ENCODE assay signal across 29 cellular contexts in genomic region chr1:189977184-189977583, GRCh38.
"Had no signal": no experiment of that assay in that cellular context is flagged by ENCODE, and none has a peak within 500 bp of the region (broad histone marks: within the 10 kb centered on the region; RNA-seq: fewer than 3 reads in every experiment).

No MANE protein-coding gene starts in this region.

- DNase-seq: activated CD4-positive, alpha-beta memory T cell treated with anti-CD3 and anti-CD28 coated beads, Interleukin-2, amount 10 ng/mL, durations not matched to agents 7 days and 5 days; activated CD4-positive, alpha-beta T cell treated with anti-CD3 and anti-CD28 coated beads for 4 hours; activated CD4-positive, alpha-beta T cell treated with anti-CD3 and anti-CD28 coated beads, Interleukin-2, amount 50 U/mL, for 1 hour; activated CD4-positive, CD25-positive, alpha-beta regulatory T cell treated with anti-CD3 and anti-CD28 coated beads, Interleukin-2, amount 50 U/mL, for 72 hours; activated CD8-positive, alpha-beta memory T cell treated with anti-CD3 and anti-CD28 coated beads for 24 hours; activated CD8-positive, alpha-beta memory T cell treated with anti-CD3 and anti-CD28 coated beads, Interleukin-2, amount 10 ng/mL, durations not matched to agents 7 days and 5 days; activated CD8-positive, alpha-beta memory T cell treated with anti-CD3 and anti-CD28 coated beads, Interleukin-2, amount 50 U/mL, for 48 hours; activated effector memory CD4-positive, alpha-beta T cell treated with Interleukin-2 at 50 U/mL for 16 hours; activated naive CD4-positive, alpha-beta T cell treated with anti-CD3 and anti-CD28 coated beads, Interleukin-2, amount 10 ng/mL, durations not matched to agents 7 days and 5 days; activated naive CD8-positive, alpha-beta T cell treated with anti-CD3 and anti-CD28 coated beads, Interleukin-2, amount 50 U/mL, for 24 hours; activated T-cell treated with anti-CD3 and anti-CD28 coated beads, Interleukin-2, amount 50 U/mL, for 48 hours; anterior cingulate cortex; caudate nucleus; cerebellar nuclear complex; NCI-H1048; NCI-H1105 treated with DMSO at 0.1 percent for 48 hours; NCI-H1436; NCI-H1694; NCI-H1930; NCI-H2081 treated with DMSO at 0.1 percent for 48 hours; NCI-H446 treated with DMSO at 0.1 percent for 48 hours; NCI-H524; NCI-H69; NCI-H82; PC-9; Right ventricle myocardium superior; T1000 had no signal

- ATAC-seq: activated CD8-positive, alpha-beta memory T cell treated with anti-CD3 and anti-CD28 coated beads, Interleukin-2, amount 10 ng/mL, durations not matched to agents 7 days and 5 days; activated naive CD8-positive, alpha-beta T cell treated with anti-CD3 and anti-CD28 coated beads, Interleukin-2, amount 50 U/mL, for 24 hours had no signal

- H3K4me2 ChIP-seq: PC-9 had no signal

- H3K36me3 Mint-ChIP-seq: activated CD8-positive, alpha-beta memory T cell treated with anti-CD3 and anti-CD28 coated beads, Interleukin-2, amount 10 ng/mL, durations not matched to agents 7 days and 5 days; activated naive CD4-positive, alpha-beta T cell treated with anti-CD3 and anti-CD28 coated beads, Interleukin-2, amount 10 ng/mL, durations not matched to agents 7 days and 5 days; activated naive CD8-positive, alpha-beta T cell had no signal

- H3K4me3 Mint-ChIP-seq: activated CD4-positive, alpha-beta memory T cell treated with anti-CD3 and anti-CD28 coated beads, Interleukin-2, amount 10 ng/mL, durations not matched to agents 7 days and 5 days; activated CD8-positive, alpha-beta memory T cell treated with anti-CD3 and anti-CD28 coated beads, Interleukin-2, amount 10 ng/mL, durations not matched to agents 7 days and 5 days; activated naive CD4-positive, alpha-beta T cell treated with anti-CD3 and anti-CD28 coated beads, Interleukin-2, amount 10 ng/mL, durations not matched to agents 7 days and 5 days; activated naive CD8-positive, alpha-beta T cell; activated naive CD8-positive, alpha-beta T cell treated with anti-CD3 and anti-CD28 coated beads, Interleukin-2, amount 50 U/mL, for 24 hours; brain had no signal

- H2AFZ ChIP-seq: PC-9 had no signal

- H3K27me3 Mint-ChIP-seq: activated CD4-positive, alpha-beta memory T cell treated with anti-CD3 and anti-CD28 coated beads, Interleukin-2, amount 10 ng/mL, durations not matched to agents 7 days and 5 days; activated CD8-positive, alpha-beta memory T cell treated with anti-CD3 and anti-CD28 coated beads, Interleukin-2, amount 10 ng/mL, durations not matched to agents 7 days and 5 days; activated naive CD4-positive, alpha-beta T cell treated with anti-CD3 and anti-CD28 coated beads, Interleukin-2, amount 10 ng/mL, durations not matched to agents 7 days and 5 days; activated naive CD8-positive, alpha-beta T cell; activated naive CD8-positive, alpha-beta T cell treated with anti-CD3 and anti-CD28 coated beads, Interleukin-2, amount 50 U/mL, for 24 hours; brain had no signal

- H3K4me1 Mint-ChIP-seq: activated CD4-positive, alpha-beta memory T cell treated with anti-CD3 and anti-CD28 coated beads, Interleukin-2, amount 10 ng/mL, durations not matched to agents 7 days and 5 days; activated CD8-positive, alpha-beta memory T cell treated with anti-CD3 and anti-CD28 coated beads, Interleukin-2, amount 10 ng/mL, durations not matched to agents 7 days and 5 days; activated naive CD4-positive, alpha-beta T cell treated with anti-CD3 and anti-CD28 coated beads, Interleukin-2, amount 10 ng/mL, durations not matched to agents 7 days and 5 days; activated naive CD8-positive, alpha-beta T cell treated with anti-CD3 and anti-CD28 coated beads, Interleukin-2, amount 50 U/mL, for 24 hours; brain had no signal

- H3K27ac Mint-ChIP-seq: activated CD4-positive, alpha-beta memory T cell treated with anti-CD3 and anti-CD28 coated beads, Interleukin-2, amount 10 ng/mL, durations not matched to agents 7 days and 5 days; activated CD8-positive, alpha-beta memory T cell treated with anti-CD3 and anti-CD28 coated beads, Interleukin-2, amount 10 ng/mL, durations not matched to agents 7 days and 5 days; activated naive CD4-positive, alpha-beta T cell treated with anti-CD3 and anti-CD28 coated beads, Interleukin-2, amount 10 ng/mL, durations not matched to agents 7 days and 5 days; activated naive CD8-positive, alpha-beta T cell; activated naive CD8-positive, alpha-beta T cell treated with anti-CD3 and anti-CD28 coated beads, Interleukin-2, amount 50 U/mL, for 24 hours; brain had no signal

- H3K27ac ChIP-seq: PC-9 had no signal

- H3K4me3 ChIP-seq: PC-9 had no signal
